8 cellular contexts compared by ENCODE assay signal in the genomic region with DNA sequence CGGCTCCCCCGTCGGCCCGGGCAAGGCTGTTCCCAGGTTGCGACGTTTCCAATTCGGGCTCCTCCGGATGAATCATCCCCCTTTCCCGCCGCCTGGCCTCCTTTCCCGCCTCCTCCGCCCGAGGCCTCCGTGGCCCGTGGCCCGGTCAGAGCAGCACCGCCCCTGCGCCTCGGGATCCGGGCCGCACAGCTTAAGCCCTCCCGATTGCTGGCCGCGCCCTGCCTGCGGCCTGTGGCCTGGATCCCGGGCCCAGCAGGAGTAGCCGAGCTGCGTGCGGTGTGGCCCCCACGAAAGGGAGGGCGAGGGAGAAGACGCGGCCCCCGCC. TPM values are rescaled to one million over a fixed set of nuclear protein-coding genes. Genes with fewer than 3 reads are reported as not detected.
A peak's percentile ranks its signal among the peaks of the same experiment; 100 is the strongest.
DNase-seq lines count a peak whose midpoint lies in the region; ATAC-seq and TF ChIP-seq lines count a peak whose summit lies in the region.

No MANE protein-coding gene starts in this region.

- no peaks in the 10 kb centered on the region; the same call in 1 of the 2 replicates for H3K4me1 ChIP-seq in Panc1 (ENCODE audit: control insufficient read depth, insufficient read depth, low read length)

- no TSS peak for BruUV-seq in Panc1 (replicated peaks; lab: Mats Ljungman, UMichigan)

- peak overlapping the region in 7 of 8 donors; percentile 65 to 85 (median 82) for H3K4me3 Mint-ChIP-seq in naive B cell

- TF ChIP-seq CTCF in AG09309 (IDR thresholded peaks at IDR 0.05; ENCODE audit: control insufficient read depth, insufficient read depth, low read depth, low read length, missing control alignments) (no peak), Panc1 (IDR thresholded peaks at IDR 0.05) (no peak), epithelial cell of esophagus (IDR thresholded peaks at IDR 0.05; ENCODE audit: insufficient read depth, low read depth, low read length, missing control alignments) (no peak)

- H3K9me3 Mint-ChIP-seq in naive B cell = no peaks in the 10 kb centered on the region

- in situ Hi-C loops in Panc1 (cut with HindIII; ENCODE audit: low pct_unique_long_range_greater_than_20kb, low sequenced_read_pairs) = no loop called here

- H3K9me3 ChIP-seq in Panc1 (ENCODE audit: control insufficient read depth, insufficient read depth, low read depth, low read length) = no peaks in the 10 kb centered on the region

- H3K4me3 ChIP-seq in AG09309 (ENCODE audit: control insufficient read depth, low read depth, low read length) (peak overlapping the region; percentile 83), Panc1 (ENCODE audit: low read depth in 2 of 2, low read length in 2 of 2) (peak overlapping the region; percentile 25 to 62; a peak in 3 of 4 replicates), epithelial cell of esophagus (ENCODE audit: low read length) (no peak overlapping the region)

- H3K27me3 ChIP-seq in Panc1 (ENCODE audit: control insufficient read depth, insufficient read depth, low read length) = no peaks in the 10 kb centered on the region; the same call in 1 of the 2 replicates

- H3K36me3 ChIP-seq in Panc1 (ENCODE audit: control insufficient read depth, insufficient read depth, low read length) = no peaks in the 10 kb centered on the region; the same call in 1 of the 2 replicates

- no peak overlapping the region; the same call in 1 of the 2 replicates for H3K27ac ChIP-seq in Panc1 (ENCODE audit: low read length)

- CTCF ChIA-PET in Panc1 (lab: Charles Lee) = interaction anchor here (1.1 kb wide), 1 partner anchor 241 kb away, joined by 6 read pairs; no protein-coding TSS in a partner anchor

- no peak for TF ChIP-seq POLR2A in GM18505 (IDR thresholded peaks at IDR 0.05; ENCODE audit: borderline replicate concordance, extremely low read depth, insufficient read depth, insufficient read length)

- POLR2A ChIA-PET in Panc1 (lab: Charles Lee) = interaction anchor here (0.5 kb wide), 1 partner anchor 51 kb away, joined by 9 read pairs; no protein-coding TSS in a partner anchor

- no peak overlapping the region for H3K27ac Mint-ChIP-seq in naive B cell

- intact Hi-C loops in Panc1 (cut with micrococcal nuclease; ENCODE audit: unreplicated experiment) = loop anchor here (5.0 kb wide), 1 partner anchor 240 kb away; no protein-coding TSS in a partner anchor

- ATAC-seq in Panc1 (0 out of 2 replicates have a peak, but pooled peaks have one; percentile 7), naive B cell (ENCODE audit: low read depth in 2 of 2) (no peak), GM18505 (IDR thresholded peaks at IDR 0.05; ENCODE audit: unreplicated experiment) (no peak), GM18907 (IDR thresholded peaks at IDR 0.05; ENCODE audit: unreplicated experiment) (no peak)

- peaks cover 13 to 30% (median 15%) of the 10 kb centered on the region in 3 donors for H3K27me3 Mint-ChIP-seq in naive B cell

- peak; percentile 57 for DNase-seq in AG09309 (ENCODE audit: low read depth)
- no peak for DNase-seq in Panc1 (ENCODE audit: low read depth, low spot score)
- peak; percentile 46 for DNase-seq in epithelial cell of esophagus (ENCODE audit: low read depth)
- DNase-seq in naive B cell = no peak
- DNase-seq in NCI-H1105 treated with DMSO at 0.1 percent for 48 hours (lab: John Stamatoyannopoulos, UW) = no peak
- DNase-seq in activated CD4-positive, CD25-positive, alpha-beta regulatory T cell treated with anti-CD3 and anti-CD28 coated beads, Interleukin-2, amount 50 U/mL, for 72 hours = no peak

- H3K36me3 Mint-ChIP-seq in naive B cell = peaks cover 13 to 22% of the 10 kb centered on the region in 2 donors

- peaks cover 9 to 14% (median 12%) of the 10 kb centered on the region in 3 donors for H3K4me1 Mint-ChIP-seq in naive B cell

RNA-seq across cellular contexts. Expression of gene TMEM200B, which starts 1.1 kb away (rescaled TPM):
- 2.1 TPM for total RNA-seq in Panc1 (2021; ENCODE audit: unreplicated experiment)
- polyA plus RNA-seq in Panc1 (2012; ENCODE audit: insufficient read length) = 3.9 TPM
- not detected for polyA plus RNA-seq in naive B cell (ENCODE audit: low read depth in 6 of 6)

RNA-seq across cellular contexts. Expression of gene SRSF4, which starts 59.1 kb away (rescaled TPM):
- 77.5 TPM for total RNA-seq in Panc1 (2021; ENCODE audit: unreplicated experiment)
- 76.8 TPM for polyA plus RNA-seq in Panc1 (2012; ENCODE audit: insufficient read length)
- 10 to 100 TPM; 34.7 to 90.6 (median 68.5) TPM for polyA plus RNA-seq in naive B cell (ENCODE audit: low read depth in 6 of 6)

Comparison
In these comparisons a context has a peak if more than half of its experiments do, and no peak if none do; other contexts are left out.
1. DNase-seq: peak in AG09309 (single experiment) and epithelial cell of esophagus (single experiment); none in Panc1 (single experiment), naive B cell (single experiment), NCI-H1105 treated with DMSO at 0.1 percent for 48 hours (single experiment) and activated CD4-positive, CD25-positive, alpha-beta regulatory T cell treated with anti-CD3 and anti-CD28 coated beads, Interleukin-2, amount 50 U/mL, for 72 hours (single experiment).